In the genomic region with DNA sequence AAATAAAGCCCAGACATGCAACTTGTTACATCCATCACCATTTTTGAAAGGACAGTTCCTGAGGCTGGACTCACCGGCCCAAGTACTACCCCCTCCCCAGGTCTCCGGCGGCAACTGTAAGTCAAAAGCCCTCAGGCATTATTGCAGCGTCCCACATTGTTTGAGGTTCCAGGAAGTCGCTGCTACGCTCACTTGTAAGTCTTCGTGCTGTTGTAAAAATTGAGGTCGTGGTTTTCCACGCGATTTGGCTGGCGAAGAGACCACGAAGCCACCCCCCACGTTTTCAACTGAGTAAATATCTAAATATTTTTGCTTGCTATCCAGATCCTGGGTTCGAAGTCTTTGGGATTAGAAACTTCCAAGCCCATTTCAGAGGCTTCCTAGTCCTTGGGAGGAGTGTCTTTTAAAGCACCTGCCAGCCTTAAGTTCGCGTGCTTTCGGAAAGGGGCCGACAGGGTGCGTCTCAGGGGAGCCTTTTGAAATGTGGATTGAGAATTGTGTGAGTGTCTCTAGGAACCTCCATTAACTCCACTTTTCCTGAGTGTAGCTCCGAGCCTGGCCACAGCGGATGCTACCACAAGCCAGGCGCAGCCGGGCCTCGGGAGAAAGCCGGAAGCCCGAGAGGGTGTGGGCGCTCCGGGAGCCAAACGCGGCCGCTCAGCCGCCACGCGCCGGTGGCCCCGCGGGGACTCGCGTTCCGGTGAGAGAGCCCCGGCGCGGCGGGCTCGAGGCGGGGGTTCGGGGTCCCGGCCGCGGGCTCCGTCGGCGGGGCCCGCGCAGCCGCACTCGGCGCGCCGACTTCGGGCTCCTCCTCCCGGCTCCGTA, we compare ENCODE assay signal across 8 cellular contexts. TPM values are rescaled to one million over a fixed set of nuclear protein-coding genes. Genes with fewer than 3 reads are reported as not detected.
DNase-seq lines count a peak whose midpoint lies in the region; ATAC-seq lines count a peak whose summit lies in the region.

A gene with protein sequence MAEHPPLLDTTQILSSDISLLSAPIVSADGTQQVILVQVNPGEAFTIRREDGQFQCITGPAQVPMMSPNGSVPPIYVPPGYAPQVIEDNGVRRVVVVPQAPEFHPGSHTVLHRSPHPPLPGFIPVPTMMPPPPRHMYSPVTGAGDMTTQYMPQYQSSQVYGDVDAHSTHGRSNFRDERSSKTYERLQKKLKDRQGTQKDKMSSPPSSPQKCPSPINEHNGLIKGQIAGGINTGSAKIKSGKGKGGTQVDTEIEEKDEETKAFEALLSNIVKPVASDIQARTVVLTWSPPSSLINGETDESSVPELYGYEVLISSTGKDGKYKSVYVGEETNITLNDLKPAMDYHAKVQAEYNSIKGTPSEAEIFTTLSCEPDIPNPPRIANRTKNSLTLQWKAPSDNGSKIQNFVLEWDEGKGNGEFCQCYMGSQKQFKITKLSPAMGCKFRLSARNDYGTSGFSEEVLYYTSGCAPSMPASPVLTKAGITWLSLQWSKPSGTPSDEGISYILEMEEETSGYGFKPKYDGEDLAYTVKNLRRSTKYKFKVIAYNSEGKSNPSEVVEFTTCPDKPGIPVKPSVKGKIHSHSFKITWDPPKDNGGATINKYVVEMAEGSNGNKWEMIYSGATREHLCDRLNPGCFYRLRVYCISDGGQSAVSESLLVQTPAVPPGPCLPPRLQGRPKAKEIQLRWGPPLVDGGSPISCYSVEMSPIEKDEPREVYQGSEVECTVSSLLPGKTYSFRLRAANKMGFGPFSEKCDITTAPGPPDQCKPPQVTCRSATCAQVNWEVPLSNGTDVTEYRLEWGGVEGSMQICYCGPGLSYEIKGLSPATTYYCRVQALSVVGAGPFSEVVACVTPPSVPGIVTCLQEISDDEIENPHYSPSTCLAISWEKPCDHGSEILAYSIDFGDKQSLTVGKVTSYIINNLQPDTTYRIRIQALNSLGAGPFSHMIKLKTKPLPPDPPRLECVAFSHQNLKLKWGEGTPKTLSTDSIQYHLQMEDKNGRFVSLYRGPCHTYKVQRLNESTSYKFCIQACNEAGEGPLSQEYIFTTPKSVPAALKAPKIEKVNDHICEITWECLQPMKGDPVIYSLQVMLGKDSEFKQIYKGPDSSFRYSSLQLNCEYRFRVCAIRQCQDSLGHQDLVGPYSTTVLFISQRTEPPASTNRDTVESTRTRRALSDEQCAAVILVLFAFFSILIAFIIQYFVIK (plus strand): TSS at position 812 of the 825 bp plus-strand sequence. CDS start 30,279 bp downstream, outside the sequence.

- peak; percentile 16 for ATAC-seq in HG02623 (IDR thresholded peaks at IDR 0.05; ENCODE audit: unreplicated experiment)

- peak within 1 kb of the TSS; percentile 88 for H3K4me3 ChIP-seq in effector memory CD4-positive, alpha-beta T cell (ENCODE audit: insufficient read depth, low read depth, low read length, poor library complexity, severe bottlenecking)

- H3K36me3 Mint-ChIP-seq in activated CD4-positive, alpha-beta T cell treated with anti-CD3 and anti-CD28 coated beads, Interleukin-2, amount 10 ng/mL, durations not matched to agents 24 days and 14 days (ENCODE audit: low read depth) = peaks cover 32% of the 10 kb centered on the region

- H3K27ac ChIP-seq in effector memory CD4-positive, alpha-beta T cell (ENCODE audit: insufficient read depth, low read length, poor library complexity, severe bottlenecking) = peak within 1 kb of the TSS; percentile 94

- DNase-seq in NCI-H2196 (lab: John Stamatoyannopoulos, UW; ENCODE audit: unreplicated experiment) (peak; percentile 11), NCI-H2196 treated with DMSO at 0.1 percent for 48 hours (lab: John Stamatoyannopoulos, UW; ENCODE audit: unreplicated experiment) (no peak), NCI-H2171 (lab: John Stamatoyannopoulos, UW) (peak; percentile 77), medulla oblongata (ENCODE audit: extremely low spot score) (peak; percentile 66)
- DNase-seq in activated CD4-positive, alpha-beta T cell treated with anti-CD3 and anti-CD28 coated beads, Interleukin-2, amount 10 ng/mL, durations not matched to agents 24 days and 14 days = peak; percentile 80
- peak in 2 of 3 donors; percentile 6 to 21 for DNase-seq in effector memory CD4-positive, alpha-beta T cell
- DNase-seq in stimulated activated CD8-positive, alpha-beta memory T cell treated with anti-CD3 and anti-CD28 coated beads, Interleukin-2, amount 100 ng/mL, for 1 hour (ENCODE audit: low read depth in 2 of 2) = peak; percentile 8 to 30

- H3K27me3 Mint-ChIP-seq in activated CD4-positive, alpha-beta T cell treated with anti-CD3 and anti-CD28 coated beads, Interleukin-2, amount 10 ng/mL, durations not matched to agents 24 days and 14 days = no peaks in the 10 kb centered on the region

- peaks cover 24% of the 10 kb centered on the region for H3K9me3 Mint-ChIP-seq in activated CD4-positive, alpha-beta T cell treated with anti-CD3 and anti-CD28 coated beads, Interleukin-2, amount 10 ng/mL, durations not matched to agents 24 days and 14 days

- H3K36me3 ChIP-seq in effector memory CD4-positive, alpha-beta T cell (ENCODE audit: control insufficient read depth, insufficient read depth, low read length) = no peaks in the 10 kb centered on the region

- peaks cover 9% of the 10 kb centered on the region for H3K4me1 ChIP-seq in effector memory CD4-positive, alpha-beta T cell (ENCODE audit: control insufficient read depth, insufficient read depth, low read length, poor library complexity, severe bottlenecking)

- intact Hi-C loops in activated CD4-positive, alpha-beta T cell treated with anti-CD3 and anti-CD28 coated beads, Interleukin-2, amount 10 ng/mL, durations not matched to agents 24 days and 14 days (cut with micrococcal nuclease) = loop anchor here (5.0 to 10.0 kb wide), 5 partner anchors 168 to 673 kb away; a partner anchor contains a TSS

- H3K27ac Mint-ChIP-seq in activated CD4-positive, alpha-beta T cell treated with anti-CD3 and anti-CD28 coated beads, Interleukin-2, amount 10 ng/mL, durations not matched to agents 24 days and 14 days = peak within 1 kb of the TSS; percentile 100

- H3K4me3 Mint-ChIP-seq in activated CD4-positive, alpha-beta T cell treated with anti-CD3 and anti-CD28 coated beads, Interleukin-2, amount 10 ng/mL, durations not matched to agents 24 days and 14 days = peak within 1 kb of the TSS; percentile 96

- H3K9me3 ChIP-seq in effector memory CD4-positive, alpha-beta T cell (ENCODE audit: control insufficient read depth, low read length) = no peaks in the 10 kb centered on the region

- H3K4me1 Mint-ChIP-seq in activated CD4-positive, alpha-beta T cell treated with anti-CD3 and anti-CD28 coated beads, Interleukin-2, amount 10 ng/mL, durations not matched to agents 24 days and 14 days = peaks cover 33% of the 10 kb centered on the region

- no peaks in the 10 kb centered on the region for H3K27me3 ChIP-seq in effector memory CD4-positive, alpha-beta T cell (replicated peaks; ENCODE audit: control insufficient read depth, insufficient read depth, low read length, poor library complexity, severe bottlenecking)

RNA-seq across cellular contexts. Expression of the gene that starts here (rescaled TPM):
- 22.1 and 23.5 TPM in 2 replicates for total RNA-seq in activated CD4-positive, alpha-beta T cell treated with anti-CD3 and anti-CD28 coated beads, Interleukin-2, amount 10 ng/mL, durations not matched to agents 24 days and 14 days
